In the genomic region with DNA sequence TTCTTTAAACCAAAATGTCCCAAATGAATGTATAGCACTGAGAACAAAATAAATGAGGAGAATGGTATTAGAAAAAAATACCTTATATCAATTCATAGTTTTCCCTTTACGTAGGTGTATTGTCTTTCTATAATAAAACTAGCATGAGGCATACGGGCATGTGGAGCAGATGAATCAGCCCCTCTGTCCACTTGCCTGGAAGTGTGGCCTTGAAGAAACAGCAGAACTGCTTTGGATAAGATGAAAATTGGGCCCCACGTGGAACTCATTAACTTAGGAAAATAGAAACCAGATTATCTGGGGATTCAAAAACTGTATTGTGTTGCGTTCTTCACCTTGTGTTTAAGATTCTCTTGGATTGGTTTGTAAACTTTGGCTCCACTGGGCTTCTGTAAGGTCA, we compare ENCODE assay signal across 26 cellular contexts.
DNase-seq lines count a peak whose midpoint lies in the region; ATAC-seq, FAIRE-seq and TF ChIP-seq lines count a peak whose summit lies in the region.
"Had no signal": no experiment of that assay in that cellular context is flagged by ENCODE, and none has a peak within 500 bp of the region (broad histone marks: within the 10 kb centered on the region; RNA-seq: fewer than 3 reads in every experiment).

No MANE protein-coding gene starts in this region.

- no peak for TF ChIP-seq EP300 in transverse colon (IDR thresholded peaks at IDR 0.05; ENCODE audit: low read depth)

- no peak for ATAC-seq in natural killer cell treated with Interleukin-12 subunit alpha and Interleukin-12 subunit beta and Interleukin-15 and Interleukin-18, amount 100 ng/mL, for 72 hours
- ATAC-seq: naive thymus-derived CD8-positive, alpha-beta T cell had no signal

- H3K27ac ChIP-seq in astrocyte (ENCODE audit: low read depth, low read length) = no peak overlapping the region
- no peak overlapping the region for H3K27ac ChIP-seq in transverse colon
- H3K27ac ChIP-seq: RWPE1, uterus had no signal

- in situ Hi-C loops in transverse colon (cut with MboI; ENCODE audit: low pct_ligation_motif_present in 1 of 4, low pct_unique_long_range_greater_than_20kb in 1 of 4, low sequenced_read_pairs in 3 of 4) = no loop called here

- no peaks in the 10 kb centered on the region for H3K36me3 ChIP-seq in astrocyte (ENCODE audit: insufficient read depth, low read length)
- no peaks in the 10 kb centered on the region for H3K36me3 ChIP-seq in transverse colon
- H3K36me3 ChIP-seq: BE2C, uterus had no signal

- no peaks in the 10 kb centered on the region for H4K20me1 ChIP-seq in astrocyte (ENCODE audit: insufficient read depth, low read length)

- TF ChIP-seq POLR2A in transverse colon (IDR thresholded peaks at IDR 0.05) = no peak

- peaks cover 16% of the 10 kb centered on the region for H3K4me1 Mint-ChIP-seq in astrocyte (ENCODE audit: low read depth, unreplicated experiment)
- H3K4me1 Mint-ChIP-seq in natural killer cell treated with Interleukin-12 subunit alpha and Interleukin-12 subunit beta and Interleukin-15 and Interleukin-18, amount 100 ng/mL, for 72 hours (ENCODE audit: low read depth in 2 of 2) = peaks cover 20 to 41% of the 10 kb centered on the region in 2 donors

- no peak overlapping the region for H3K27ac Mint-ChIP-seq in astrocyte (ENCODE audit: unreplicated experiment)
- H3K27ac Mint-ChIP-seq in natural killer cell treated with Interleukin-12 subunit alpha and Interleukin-12 subunit beta and Interleukin-15 and Interleukin-18, amount 100 ng/mL, for 72 hours = no peak overlapping the region
- H3K27ac Mint-ChIP-seq: activated naive CD4-positive, alpha-beta T cell treated with anti-CD3 and anti-CD28 coated beads, Interleukin-2, amount 50 U/mL, for 24 hours; activated T-helper 1 cell treated with anti-CD3 and anti-CD28 coated beads, Interleukin-12 subunit alpha, Interleukin-12 subunit beta, Interleukin-2, Interleukin-4 antibody, amounts not matched to agents 30 ng/mL and 10 ng/mL and 1 ng/mL, durations not matched to agents 14 hours and 24 hours and 36 hours had no signal

- H2AFZ ChIP-seq in astrocyte (ENCODE audit: low read depth, low read length) = no peak overlapping the region

- H3K4me2 ChIP-seq in astrocyte (ENCODE audit: low read length) = no peak overlapping the region

- H3K27me3 Mint-ChIP-seq in astrocyte (ENCODE audit: low read depth, unreplicated experiment) = no peaks in the 10 kb centered on the region
- H3K27me3 Mint-ChIP-seq in natural killer cell treated with Interleukin-12 subunit alpha and Interleukin-12 subunit beta and Interleukin-15 and Interleukin-18, amount 100 ng/mL, for 72 hours = no peaks in the 10 kb centered on the region
- H3K27me3 Mint-ChIP-seq: activated CD4-positive, alpha-beta T cell treated with anti-CD3 and anti-CD28 coated beads, Interleukin-2, amount 10 ng/mL, durations not matched to agents 7 days and 5 days; activated naive CD4-positive, alpha-beta T cell treated with anti-CD3 and anti-CD28 coated beads, Interleukin-2, amount 50 U/mL, for 24 hours; naive thymus-derived CD8-positive, alpha-beta T cell had no signal

- H3K9me3 ChIP-seq in astrocyte (ENCODE audit: insufficient read depth, low read depth, low read length) (no peaks in the 10 kb centered on the region), transverse colon (no peaks in the 10 kb centered on the region)
- H3K9me3 ChIP-seq: BE2C, uterus had no signal

- H3K4me1 ChIP-seq in astrocyte (ENCODE audit: insufficient read depth, low read length) (no peaks in the 10 kb centered on the region), transverse colon (peaks cover 5 to 14% (median 6%) of the 10 kb centered on the region in 4 donors)
- H3K4me1 ChIP-seq: BE2C, uterus had no signal

- DNase-seq in AG20443 (ENCODE audit: low spot score) (peak; percentile 32), HFF-Myc (ENCODE audit: extremely low read depth, low read depth) (peak; percentile 86), astrocyte (ENCODE audit: low read depth) (peak; percentile 26), foreskin fibroblast (peak; percentile 74 to 92), NCI-H2196 (lab: John Stamatoyannopoulos, UW; ENCODE audit: unreplicated experiment) (no peak), transverse colon (no peak), head of caudate nucleus (no peak)
- no peak for DNase-seq in natural killer cell treated with Interleukin-12 subunit alpha and Interleukin-12 subunit beta and Interleukin-15 and Interleukin-18, amount 100 ng/mL, for 72 hours (ENCODE audit: low spot score)
- DNase-seq: activated CD4-positive, alpha-beta T cell treated with anti-CD3 and anti-CD28 coated beads, Interleukin-2, amount 10 ng/mL, durations not matched to agents 7 days and 5 days; BE2C; cerebellar nuclear complex; GOT3; midbrain; naive thymus-derived CD8-positive, alpha-beta T cell; NCI-H1694 treated with DMSO at 0.1 percent for 48 hours; NCI-H2171 treated with DMSO at 0.1 percent for 48 hours; small intestine; stimulated activated CD4-positive, alpha-beta T cell treated with anti-CD3 and anti-CD28 coated beads, Interleukin-2, amount 100 ng/mL, for 24 hours; uterus had no signal

- no peaks in the 10 kb centered on the region for H3K79me2 ChIP-seq in astrocyte (ENCODE audit: insufficient read depth, low read length)

- no peak overlapping the region for H3K4me3 Mint-ChIP-seq in astrocyte (ENCODE audit: unreplicated experiment)
- H3K4me3 Mint-ChIP-seq in natural killer cell treated with Interleukin-12 subunit alpha and Interleukin-12 subunit beta and Interleukin-15 and Interleukin-18, amount 100 ng/mL, for 72 hours = no peak overlapping the region
- H3K4me3 Mint-ChIP-seq: activated CD4-positive, alpha-beta T cell treated with anti-CD3 and anti-CD28 coated beads, Interleukin-2, amount 10 ng/mL, durations not matched to agents 7 days and 5 days; activated naive CD4-positive, alpha-beta T cell treated with anti-CD3 and anti-CD28 coated beads, Interleukin-2, amount 50 U/mL, for 24 hours; activated T-helper 1 cell treated with anti-CD3 and anti-CD28 coated beads, Interleukin-12 subunit alpha, Interleukin-12 subunit beta, Interleukin-2, Interleukin-4 antibody, amounts not matched to agents 30 ng/mL and 10 ng/mL and 1 ng/mL, durations not matched to agents 14 hours and 24 hours and 36 hours; naive thymus-derived CD8-positive, alpha-beta T cell; T-helper 2 cell treated with Interferon-gamma antibody and Interleukin-4, amounts not matched to agents 5 μg/mL and 100 μg/mL, for 36 hours had no signal

- H3K9ac ChIP-seq in astrocyte (ENCODE audit: low read length) = no peak overlapping the region

- no peak overlapping the region for H3K4me3 ChIP-seq in HFF-Myc (replicated peaks; ENCODE audit: low read depth, low read length)
- no peak overlapping the region for H3K4me3 ChIP-seq in astrocyte (ENCODE audit: insufficient read depth, low read depth, low read length)
- no peak overlapping the region for H3K4me3 ChIP-seq in foreskin fibroblast (ENCODE audit: low read depth in 1 of 2, low read length in 2 of 2)
- H3K4me3 ChIP-seq in transverse colon = no peak overlapping the region
- H3K4me3 ChIP-seq: uterus had no signal

- 74 to 91% methylated on average over 4 of the region's 4 CpGs for whole genome bisulfite sequencing in transverse colon (ENCODE audit: low coverage in 1 of 2), 2 donors

- intact Hi-C loops in transverse colon (cut with DNase I; ENCODE audit: low total_unique reads) = no loop called here
- intact Hi-C loops in head of caudate nucleus (cut with DNase I) = no loop called here

- no peaks in the 10 kb centered on the region for H3K36me3 Mint-ChIP-seq in astrocyte (ENCODE audit: low read depth, unreplicated experiment)
- no peaks in the 10 kb centered on the region for H3K36me3 Mint-ChIP-seq in natural killer cell treated with Interleukin-12 subunit alpha and Interleukin-12 subunit beta and Interleukin-15 and Interleukin-18, amount 100 ng/mL, for 72 hours
- H3K36me3 Mint-ChIP-seq: activated naive CD4-positive, alpha-beta T cell treated with anti-CD3 and anti-CD28 coated beads, Interleukin-2, amount 50 U/mL, for 24 hours had no signal

- TF ChIP-seq CTCF in HFF-Myc (IDR thresholded peaks at IDR 0.05; ENCODE audit: low read depth, low read length, missing control alignments) (no peak), astrocyte (IDR thresholded peaks at IDR 0.05; ENCODE audit: insufficient read depth, low read depth, low read length) (no peak), foreskin fibroblast (IDR thresholded peaks at IDR 0.05; ENCODE audit: low read depth, low read length) (no peak), transverse colon (IDR thresholded peaks at IDR 0.05) (no peak)

- peaks cover 1% of the 10 kb centered on the region for H3K9me3 Mint-ChIP-seq in astrocyte (ENCODE audit: unreplicated experiment)
- H3K9me3 Mint-ChIP-seq in natural killer cell treated with Interleukin-12 subunit alpha and Interleukin-12 subunit beta and Interleukin-15 and Interleukin-18, amount 100 ng/mL, for 72 hours = peaks cover 4% of the 10 kb centered on the region
- H3K9me3 Mint-ChIP-seq: activated naive CD4-positive, alpha-beta T cell treated with anti-CD3 and anti-CD28 coated beads, Interleukin-2, amount 50 U/mL, for 24 hours had no signal

- no peak for FAIRE-seq in astrocyte (lab: Jason Lieb, UNC)
- FAIRE-seq: A204.1, G401.6, keratinocyte, small intestine had no signal

- H3K27me3 ChIP-seq in astrocyte (ENCODE audit: insufficient read depth, low read length) = no peaks in the 10 kb centered on the region
- H3K27me3 ChIP-seq in transverse colon = no peaks in the 10 kb centered on the region
- H3K27me3 ChIP-seq: BE2C, uterus had no signal

Comparison
In these comparisons a context has a peak if more than half of its experiments do, and no peak if none do; other contexts are left out.
1. DNase-seq: peak in AG20443 (single experiment), HFF-Myc (single experiment), astrocyte (single experiment) and foreskin fibroblast (2 of 2); none in NCI-H2196 (single experiment), natural killer cell treated with Interleukin-12 subunit alpha and Interleukin-12 subunit beta and Interleukin-15 and Interleukin-18, amount 100 ng/mL, for 72 hours (single experiment), transverse colon (single experiment) and head of caudate nucleus (0 of 42).